In genomic region chr3:118629821-118630220, GRCh38 we compare ENCODE assay signal across 28 cellular contexts.
"Had no signal": no experiment of that assay in that cellular context is flagged by ENCODE, and none has a peak within 500 bp of the region (broad histone marks: within the 10 kb centered on the region; RNA-seq: fewer than 3 reads in every experiment).

No MANE protein-coding gene starts in this region.

- H3K36me3 ChIP-seq: neural progenitor cell, ovary, spleen, suprapubic skin, tibial artery, transverse colon, upper lobe of right lung, uterus had no signal

- H3K9me3 ChIP-seq: ovary, psoas muscle, spleen, suprapubic skin, testis, tibial artery, transverse colon, upper lobe of right lung, uterus had no signal

- DNase-seq: natural killer cell; occipital lobe; ovary; posterior cingulate gyrus; psoas muscle; right cardiac atrium; spleen; stimulated activated CD4-positive, alpha-beta T cell treated with anti-CD3 and anti-CD28 coated beads, Interleukin-12 subunit alpha, Interleukin-12 subunit beta, amount 100 ng/mL, for 4 hours; stimulated activated CD4-positive, alpha-beta T cell treated with anti-CD3 and anti-CD28 coated beads, Interleukin-1b, Interleukin-23, amount 100 ng/mL, for 48 hours; stimulated activated CD4-positive, alpha-beta T cell treated with anti-CD3 and anti-CD28 coated beads, Interleukin-4, amount 100 ng/mL, for 1 hour; stimulated activated CD4-positive, alpha-beta T cell treated with anti-CD3 and anti-CD28 coated beads, Interleukin-4, amount 100 ng/mL, for 4 hours; stimulated activated CD8-positive, alpha-beta memory T cell treated with anti-CD3 and anti-CD28 coated beads, Interleukin-4, amount 100 ng/mL, for 48 hours; stimulated activated naive CD4-positive, alpha-beta T cell; stimulated activated naive CD8-positive, alpha-beta T cell treated with anti-CD3 and anti-CD28 coated beads, Interleukin-15, amount 100 ng/mL, for 72 hours; stimulated activated naive CD8-positive, alpha-beta T cell treated with anti-CD3 and anti-CD28 coated beads, Interleukin-15, Interleukin-2, amounts not matched to agents 100 U/mL and 50 U/mL, for 24 hours; substantia nigra; testis; tibial artery; transverse colon; upper lobe of right lung; uterus had no signal

- H3K79me2 ChIP-seq: parathyroid adenoma had no signal

- H3K4me1 ChIP-seq: neural progenitor cell, parathyroid adenoma, psoas muscle, spleen, suprapubic skin, testis, transverse colon, upper lobe of right lung, uterus had no signal

- H3K27me3 ChIP-seq: neural progenitor cell, ovary, spleen, suprapubic skin, testis, tibial artery, transverse colon, upper lobe of right lung, uterus had no signal

- H3K4me2 ChIP-seq: neural progenitor cell, smooth muscle cell had no signal

- H3K27ac ChIP-seq: neural progenitor cell, ovary, parathyroid adenoma, psoas muscle, skin epidermis, spleen, suprapubic skin, testis, tibial artery, transverse colon, upper lobe of right lung, uterus had no signal

- H2AFZ ChIP-seq: neural progenitor cell, parathyroid adenoma had no signal

- H3K4me3 ChIP-seq: neural progenitor cell, ovary, psoas muscle, skin epidermis, smooth muscle cell, spleen, suprapubic skin, testis, tibial artery, transverse colon, upper lobe of right lung, uterus had no signal

- H3K9ac ChIP-seq: neural progenitor cell, parathyroid adenoma had no signal

- ATAC-seq: natural killer cell; psoas muscle; right cardiac atrium; sciatic nerve; stimulated activated memory B cell treated with anti-CD40 and anti-IgM and Interleukin-4, amounts not matched to agents 10 μg/mL and 1 μg/mL and 100 μg/mL, for 72 hours; stimulated activated naive CD8-positive, alpha-beta T cell treated with anti-CD3 and anti-CD28 coated beads, Interleukin-15, amount 100 ng/mL, for 72 hours; stimulated activated naive CD8-positive, alpha-beta T cell treated with anti-CD3 and anti-CD28 coated beads, Interleukin-15, Interleukin-2, amounts not matched to agents 100 U/mL and 50 U/mL, for 24 hours; upper lobe of right lung had no signal
